1 cellular context compared by ENCODE assay signal in genomic region chr2:24843461-24843860, GRCh38.
TF ChIP-seq lines count a peak whose summit lies in the region.

No MANE protein-coding gene starts in this region.

TF ChIP-seq in K562, 482 proteins besides CTCF, POLR2A, EP300 and RAD21 (continued from another document):
- TF ChIP-seq, protein P1, sequence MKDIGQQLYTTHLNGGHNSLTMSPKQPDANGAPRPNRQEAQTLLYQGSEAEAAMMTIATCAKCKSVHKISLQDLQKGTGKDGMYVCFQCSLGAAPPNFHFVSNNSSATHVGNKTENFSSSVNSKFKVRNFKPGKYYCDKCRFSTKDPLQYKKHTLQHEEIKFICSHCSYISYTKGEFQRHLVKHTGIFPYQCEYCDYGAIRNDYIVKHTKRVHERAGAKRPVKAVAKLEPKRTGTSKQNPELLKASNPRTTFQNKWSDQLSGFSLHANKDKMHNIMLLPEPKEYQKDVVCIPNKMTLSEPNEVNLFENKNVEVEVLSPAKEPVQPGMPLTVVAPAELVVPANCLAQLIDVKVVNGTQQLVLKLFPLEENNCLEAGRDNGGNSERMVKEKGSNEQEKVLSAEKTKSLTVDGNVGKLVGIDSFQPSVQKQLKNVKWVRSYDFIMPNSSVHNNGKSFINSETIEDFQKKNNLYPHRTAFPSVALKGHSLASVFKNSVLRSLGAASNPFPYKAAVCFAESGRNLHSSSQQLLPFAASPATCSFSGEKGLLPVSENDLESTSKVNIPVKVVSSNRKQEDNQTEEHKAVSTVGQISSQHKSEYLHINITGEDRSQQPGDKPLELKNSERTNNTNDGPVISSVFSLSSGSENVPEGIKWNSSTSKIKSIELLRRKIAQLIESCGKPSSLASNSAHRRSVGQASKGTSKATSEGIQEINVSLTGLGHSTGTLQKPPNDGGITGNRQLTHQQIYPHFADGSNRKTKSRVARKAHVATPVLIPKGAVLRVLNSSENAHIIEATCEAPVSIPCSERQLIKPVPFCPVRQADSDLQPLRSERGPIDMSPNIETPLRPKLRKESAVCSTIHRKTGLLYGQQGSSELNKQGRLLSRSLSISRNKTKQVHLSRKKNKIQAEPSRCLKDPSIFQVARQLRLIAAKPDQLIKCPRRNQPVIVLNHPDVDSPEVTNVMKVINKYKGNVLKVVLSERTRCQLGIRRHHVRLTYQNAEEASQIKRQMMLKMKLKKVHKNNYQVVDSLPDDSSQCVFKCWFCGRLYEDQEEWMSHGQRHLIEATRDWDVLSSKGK (CRISPR knock-in tag; IDR thresholded peaks at IDR 0.05) = no peak
TF ChIP-seq in K562: peak in this region for 1.
